1 cellular context compared by ENCODE assay signal in genomic region chr14:94058674-94059138, GRCh38.
TF ChIP-seq lines count a peak whose summit lies in the region.

No MANE protein-coding gene starts in this region.

TF ChIP-seq in HepG2, 621 proteins besides CTCF, POLR2A, EP300 and RAD21 (continues in another document):
- no peak for TF ChIP-seq ZNF280D (CRISPR knock-in tag; IDR thresholded peaks at IDR 0.05)
- TF ChIP-seq XBP1 (CRISPR knock-in tag; IDR thresholded peaks at IDR 0.05), result no peak
- no peak for TF ChIP-seq ZNF687 (CRISPR knock-in tag; IDR thresholded peaks at IDR 0.05)
- TF ChIP-seq FOXO1 (CRISPR knock-in tag; IDR thresholded peaks at IDR 0.05), result peak; percentile 71; the same call in 1 of the 2 replicates
- 0 out of 2 replicates have a peak, but pooled peaks have one; percentile 17 for TF ChIP-seq ZNF646 (CRISPR knock-in tag; IDR thresholded peaks at IDR 0.05)
- TF ChIP-seq CAMTA2 (CRISPR knock-in tag; IDR thresholded peaks at IDR 0.05; ENCODE audit: borderline replicate concordance), result no peak
- 0 out of 2 replicates have a peak, but pooled peaks have one; percentile 36 for TF ChIP-seq ZNF644 (CRISPR knock-in tag; IDR thresholded peaks at IDR 0.05; ENCODE audit: low read depth)
- peak; percentile 35; the same call in 1 of the 2 replicates for TF ChIP-seq ZNF556 (CRISPR knock-in tag; IDR thresholded peaks at IDR 0.05; ENCODE audit: borderline replicate concordance)
- no peak for TF ChIP-seq ZZZ3 (CRISPR knock-in tag; IDR thresholded peaks at IDR 0.05; ENCODE audit: borderline replicate concordance)
- no peak for TF ChIP-seq ZSCAN29 (CRISPR knock-in tag; conservative IDR thresholded peaks at IDR 0.05)
- no peak for TF ChIP-seq ZNF639 (CRISPR knock-in tag; conservative IDR thresholded peaks at IDR 0.05)
- no peak for TF ChIP-seq REL (CRISPR knock-in tag; conservative IDR thresholded peaks at IDR 0.05)
- TF ChIP-seq SNAI1 (CRISPR knock-in tag; IDR thresholded peaks at IDR 0.05; ENCODE audit: borderline replicate concordance), result no peak
- no peak for TF ChIP-seq PHB2 (IDR thresholded peaks at IDR 0.05; ENCODE audit: partially characterized antibody)
- TF ChIP-seq KDM6A (CRISPR knock-in tag; IDR thresholded peaks at IDR 0.05; ENCODE audit: low read depth), result peak; percentile 82
- no peak for TF ChIP-seq CEBPB (IDR thresholded peaks at IDR 0.05; ENCODE audit: borderline replicate concordance, low read depth, low read length)
- TF ChIP-seq HNF4A (CRISPR knock-in tag; IDR thresholded peaks at IDR 0.05), result peak; percentile 58; the same call in 1 of the 2 replicates
- TF ChIP-seq ZNF20 (CRISPR knock-in tag; IDR thresholded peaks at IDR 0.05), result no peak
- no peak for TF ChIP-seq NBN (conservative IDR thresholded peaks at IDR 0.05)
- TF ChIP-seq TBX2 (CRISPR knock-in tag; IDR thresholded peaks at IDR 0.05; ENCODE audit: borderline replicate concordance), result peak; percentile 36; the same call in 1 of the 2 replicates
- no peak for TF ChIP-seq KIAA2018 (CRISPR knock-in tag; IDR thresholded peaks at IDR 0.05; ENCODE audit: borderline replicate concordance)
- 0 out of 2 replicates have a peak, but pooled peaks have one; percentile 37 for TF ChIP-seq ZSCAN5A (CRISPR knock-in tag; IDR thresholded peaks at IDR 0.05; ENCODE audit: borderline replicate concordance)
- TF ChIP-seq ZNF446 (CRISPR knock-in tag; IDR thresholded peaks at IDR 0.05), result no peak
- TF ChIP-seq ZNF253 (CRISPR knock-in tag; IDR thresholded peaks at IDR 0.05; ENCODE audit: borderline replicate concordance), result no peak
